ENCODE assay signal across 22 cellular contexts in the genomic region with DNA sequence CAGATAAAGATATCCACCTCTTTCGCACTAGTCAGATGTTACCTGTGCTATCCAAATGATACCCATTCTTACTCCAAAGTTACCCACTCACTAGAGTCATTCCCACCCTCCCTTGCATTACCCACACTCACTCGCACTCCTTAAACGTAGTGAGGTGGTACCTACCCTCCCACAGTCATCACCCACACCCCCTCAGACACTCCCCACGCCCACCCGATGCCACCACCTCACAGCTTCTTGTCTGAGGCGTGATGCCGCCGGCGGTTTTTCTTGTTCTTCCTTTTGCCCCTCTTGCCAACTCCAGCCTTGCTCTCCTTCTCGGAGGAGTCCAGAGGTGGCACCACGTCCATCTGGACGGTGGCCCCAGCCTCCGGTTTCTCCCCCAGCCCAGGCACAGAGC. TPM values are rescaled to one million over a fixed set of nuclear protein-coding genes. Genes with fewer than 3 reads are reported as not detected.
DNase-seq lines count a peak whose midpoint lies in the region; ATAC-seq and TF ChIP-seq lines count a peak whose summit lies in the region.
"Had no signal": no experiment of that assay in that cellular context is flagged by ENCODE, and none has a peak within 500 bp of the region (broad histone marks: within the 10 kb centered on the region; RNA-seq: fewer than 3 reads in every experiment).

No MANE protein-coding gene starts in this region.

- H3K36me3 Mint-ChIP-seq in CD4-positive, alpha-beta T cell (ENCODE audit: low read depth) = no peaks in the 10 kb centered on the region
- H3K36me3 Mint-ChIP-seq in nephron progenitor cell (ENCODE audit: low read depth) = no peaks in the 10 kb centered on the region
- H3K36me3 Mint-ChIP-seq: stimulated activated memory B cell treated with anti-CD40 and anti-IgM and Interleukin-4, amounts not matched to agents 10 μg/mL and 1 μg/mL and 100 μg/mL, for 72 hours had no signal

- H3K9me3 ChIP-seq in CD4-positive, alpha-beta T cell (ENCODE audit: control insufficient read depth, low read length) = no peaks in the 10 kb centered on the region
- H3K9me3 ChIP-seq in OCI-LY3 (ENCODE audit: insufficient read depth, low read length) = no peaks in the 10 kb centered on the region
- no peaks in the 10 kb centered on the region for H3K9me3 ChIP-seq in osteoblast (ENCODE audit: low read depth, low read length)
- H3K9me3 ChIP-seq: gastrocnemius medialis, transverse colon had no signal

- DNase-seq in CD4-positive, alpha-beta T cell = no peak
- no peak for DNase-seq in dorsolateral prefrontal cortex
- DNase-seq in nephron progenitor cell = no peak
- DNase-seq in EL = no peak
- no peak for DNase-seq in D341Med (ENCODE audit: low spot score)
- DNase-seq in osteoblast (ENCODE audit: insufficient read length, low spot score, missing footprints) = no peak
- DNase-seq: activated B cell treated with CpG ODN at 0.5 μM for 24 hours; activated T-cell treated with anti-CD3 and anti-CD28 coated beads, Interleukin-2, amount 50 U/mL, for 1 hour; DMS79; gastrocnemius medialis; mammary epithelial cell; NCI-H1694 treated with DMSO at 0.1 percent for 48 hours; NCI-H82; PC-3; T-helper 9 cell; transverse colon had no signal

- H3K27me3 Mint-ChIP-seq in CD4-positive, alpha-beta T cell = peaks cover 78% of the 10 kb centered on the region
- peaks cover 76% of the 10 kb centered on the region for H3K27me3 Mint-ChIP-seq in nephron progenitor cell (ENCODE audit: low read depth, poor library complexity)

- peak overlapping the region; percentile 40 for H3K4me3 Mint-ChIP-seq in CD4-positive, alpha-beta T cell
- peak overlapping the region; percentile 87 for H3K4me3 Mint-ChIP-seq in nephron progenitor cell

- no peaks in the 10 kb centered on the region for H3K36me3 ChIP-seq in OCI-LY3 (replicated peaks; ENCODE audit: low read depth, low read length)
- H3K36me3 ChIP-seq in osteoblast (ENCODE audit: insufficient read depth, low read length) = no peaks in the 10 kb centered on the region
- H3K36me3 ChIP-seq: gastrocnemius medialis, transverse colon had no signal

- H2AFZ ChIP-seq in OCI-LY3 (ENCODE audit: low read depth, low read length) = peak overlapping the region; percentile 96; the same call in 1 of the 2 replicates
- H2AFZ ChIP-seq in osteoblast (ENCODE audit: low read length) = no peak overlapping the region

- peak overlapping the region; percentile 95 for H3K4me2 ChIP-seq in OCI-LY3 (ENCODE audit: low read length)
- H3K4me2 ChIP-seq in osteoblast (ENCODE audit: insufficient read depth, low read length) = no peak overlapping the region

- POLR2A ChIA-PET in CD4-positive, alpha-beta T cell (lab: Charles Lee) = no interaction called here

- peak overlapping the region; percentile 86; the same call in 1 of the 2 replicates for H3K4me3 ChIP-seq in OCI-LY3 (ENCODE audit: low read length)
- H3K4me3 ChIP-seq in dorsolateral prefrontal cortex = peak overlapping the region; percentile 47 to 88 (median 76)
- H3K4me3 ChIP-seq in osteoblast (ENCODE audit: insufficient read depth, low read length) = no peak overlapping the region
- H3K4me3 ChIP-seq: K562 had no signal

- H3K9me3 Mint-ChIP-seq in CD4-positive, alpha-beta T cell = no peaks in the 10 kb centered on the region
- H3K9me3 Mint-ChIP-seq in nephron progenitor cell = no peaks in the 10 kb centered on the region
- H3K9me3 Mint-ChIP-seq: activated B cell treated with CpG ODN at 0.5 μM for 24 hours; activated CD8-positive, alpha-beta T cell treated with anti-CD3 and anti-CD28 coated beads for 36 hours had no signal

- H3K27ac Mint-ChIP-seq in CD4-positive, alpha-beta T cell = no peak overlapping the region
- no peak overlapping the region for H3K27ac Mint-ChIP-seq in nephron progenitor cell
- H3K27ac Mint-ChIP-seq: activated B cell treated with CpG ODN at 0.5 μM for 24 hours; activated CD8-positive, alpha-beta T cell treated with anti-CD3 and anti-CD28 coated beads for 36 hours; stimulated activated memory B cell treated with anti-CD40 and anti-IgM and Interleukin-4, amounts not matched to agents 10 μg/mL and 1 μg/mL and 100 μg/mL, for 72 hours had no signal

- no peak for ATAC-seq in CD4-positive, alpha-beta T cell (ENCODE audit: poor library complexity)
- ATAC-seq in activated CD4-positive, CD25-positive, alpha-beta regulatory T cell treated with anti-CD3 and anti-CD28 coated beads, Interleukin-2, amount 50 U/mL, for 24 hours = no peak
- ATAC-seq: K562, PC-3 had no signal

- peaks cover 23% of the 10 kb centered on the region for H3K4me1 ChIP-seq in OCI-LY3 (ENCODE audit: low read length)
- peaks cover 6% of the 10 kb centered on the region for H3K4me1 ChIP-seq in osteoblast (ENCODE audit: insufficient read depth, low read length)
- H3K4me1 ChIP-seq: gastrocnemius medialis had no signal

- no peak overlapping the region for H3K27ac ChIP-seq in CD4-positive, alpha-beta T cell (ENCODE audit: low read depth, low read length)
- H3K27ac ChIP-seq in OCI-LY3 (ENCODE audit: low read length) (no peak overlapping the region), dorsolateral prefrontal cortex (peak overlapping the region in 34 of 59 donors; percentile 18 to 89 (median 76)), osteoblast (ENCODE audit: low read depth, low read length) (no peak overlapping the region)
- H3K27ac ChIP-seq: gastrocnemius medialis had no signal

- no peak overlapping the region; the same call in 1 of the 2 replicates for H3K9ac ChIP-seq in OCI-LY3 (ENCODE audit: low read length)

- H4K20me1 ChIP-seq in OCI-LY3 (ENCODE audit: insufficient read depth, low read length) (no peaks in the 10 kb centered on the region), osteoblast (ENCODE audit: insufficient read depth, low read length) (no peaks in the 10 kb centered on the region)

- peaks cover 31% of the 10 kb centered on the region for H3K4me1 Mint-ChIP-seq in CD4-positive, alpha-beta T cell (ENCODE audit: low read depth)
- peaks cover 56% of the 10 kb centered on the region for H3K4me1 Mint-ChIP-seq in nephron progenitor cell

- TF ChIP-seq CTCF in CD4-positive, alpha-beta T cell (IDR thresholded peaks at IDR 0.05) = no peak
- TF ChIP-seq CTCF in OCI-LY3 (IDR thresholded peaks at IDR 0.05; ENCODE audit: low read depth, low read length) = no peak
- TF ChIP-seq CTCF in dorsolateral prefrontal cortex (IDR thresholded peaks at IDR 0.05 in 54 of 56, conservative IDR thresholded peaks at IDR 0.05 in 2 of 56; ENCODE audit: low read depth in 1 of 56, partially characterized antibody in 56 of 56) = no peak
- TF ChIP-seq CTCF in nephron progenitor cell (IDR thresholded peaks at IDR 0.05) = no peak
- no peak for TF ChIP-seq CTCF in osteoblast (IDR thresholded peaks at IDR 0.05; ENCODE audit: extremely low read depth, low read depth, low read length)

- H3K79me2 ChIP-seq in OCI-LY3 (ENCODE audit: low read length) (no peaks in the 10 kb centered on the region), osteoblast (ENCODE audit: insufficient read depth, low read length) (no peaks in the 10 kb centered on the region)

- peaks cover 62% of the 10 kb centered on the region for H3K27me3 ChIP-seq in CD4-positive, alpha-beta T cell (ENCODE audit: control insufficient read depth, insufficient read depth, low read length)
- H3K27me3 ChIP-seq in OCI-LY3 (ENCODE audit: low read depth, low read length) = peaks cover 7% of the 10 kb centered on the region; the same call in 1 of the 2 replicates
- no peaks in the 10 kb centered on the region for H3K27me3 ChIP-seq in dorsolateral prefrontal cortex
- peaks cover 21% of the 10 kb centered on the region for H3K27me3 ChIP-seq in osteoblast (ENCODE audit: insufficient read depth, low read length)

- CTCF ChIA-PET in CD4-positive, alpha-beta T cell (lab: Charles Lee) = interaction anchor here (0.6 kb wide), 1 partner anchor 21 kb away, joined by 5 read pairs; no protein-coding TSS in a partner anchor

- intact Hi-C loops in CD4-positive, alpha-beta T cell (cut with DNase I, micrococcal nuclease) = no loop called here
- intact Hi-C loops in dorsolateral prefrontal cortex (cut with DNase I) = loop anchor here (5.0 kb wide), 1 partner anchor 45 kb away; the partner anchor contains the start of gene PNMA8A (in 2 of the 2)

RNA-seq across cellular contexts. Expression of gene PNMA8C, which starts 1.2 kb away (rescaled TPM):
- not detected for total RNA-seq in CD4-positive, alpha-beta T cell
- total RNA-seq in dorsolateral prefrontal cortex (10 to 100 TPM; 13.9 to 66.1 (median 39.2) TPM), osteoblast (under 0.01 and 0.36 TPM in 2 replicates)
- total RNA-seq: activated B cell treated with CpG ODN at 0.5 μM for 24 hours; activated CD8-positive, alpha-beta T cell treated with anti-CD3 and anti-CD28 coated beads for 36 hours; bronchial epithelial cell; gastrocnemius medialis; PC-3; transverse colon had no signal

RNA-seq across cellular contexts. Expression of gene CCDC8, which starts 14.2 kb away (rescaled TPM):
- not detected for total RNA-seq in CD4-positive, alpha-beta T cell
- total RNA-seq in dorsolateral prefrontal cortex = 1 to 10 TPM; 1.2 to 7.4 (median 3.3) TPM
- total RNA-seq in osteoblast = 17.4 and 22.1 TPM in 2 replicates
- total RNA-seq: activated B cell treated with CpG ODN at 0.5 μM for 24 hours; activated CD8-positive, alpha-beta T cell treated with anti-CD3 and anti-CD28 coated beads for 36 hours; PC-3 had no signal

RNA-seq across cellular contexts. Expression of gene PNMA8A, which starts 43.8 kb away (rescaled TPM):
- total RNA-seq in CD4-positive, alpha-beta T cell = not detected
- 100 to 1,000 TPM in 105 of 120 experiments, 10 to 100 TPM in 15; 46.6 to 225 (median 143) TPM for total RNA-seq in dorsolateral prefrontal cortex
- 2.1 and 2.2 TPM in 2 replicates for total RNA-seq in osteoblast
- total RNA-seq: activated B cell treated with CpG ODN at 0.5 μM for 24 hours; activated CD8-positive, alpha-beta T cell treated with anti-CD3 and anti-CD28 coated beads for 36 hours; PC-3 had no signal

Comparison
In these comparisons a context has a peak if more than half of its experiments do, and no peak if none do; other contexts are left out.
1. H3K27ac ChIP-seq: peak in dorsolateral prefrontal cortex (34 of 59); none in CD4-positive, alpha-beta T cell (single experiment), OCI-LY3 (single experiment) and osteoblast (single experiment).
2. RNA of gene PNMA8C, which starts 1.2 kb away (total RNA-seq): 13.9 to 66.1 TPM in dorsolateral prefrontal cortex; under 0.01 to 0.36 TPM in osteoblast and not detected in CD4-positive, alpha-beta T cell; every median in the first group is over 10 times any median in the second.
3. RNA of gene PNMA8A, which starts 43.8 kb away (total RNA-seq): 46.6 to 225 TPM in dorsolateral prefrontal cortex; 2.1 to 2.2 TPM in osteoblast and not detected in CD4-positive, alpha-beta T cell; every median in the first group is over 10 times any median in the second.
4. intact Hi-C loops: an anchor here in dorsolateral prefrontal cortex (5.0 kb wide); none called in CD4-positive, alpha-beta T cell.